Comparison of ENCODE assay signal across 11 cellular contexts in genomic region chr10:80234331-80235235, GRCh38. TPM values are rescaled to one million over a fixed set of nuclear protein-coding genes. Genes with fewer than 3 reads are reported as not detected.
DNase-seq lines count a peak whose midpoint lies in the region; ATAC-seq and TF ChIP-seq lines count a peak whose summit lies in the region.
"Not testable (repeated sequence)": the region's sequence is repeated elsewhere in the genome, so short reads cannot be mapped to it uniquely, and the experiment has no call there.
"Had no signal": no experiment of that assay in that cellular context is flagged by ENCODE, and none has a peak within 500 bp of the region (broad histone marks: within the 10 kb centered on the region; RNA-seq: fewer than 3 reads in every experiment).

No MANE protein-coding gene starts in this region.

- peaks cover 0 to 12% (median 5%) of the 10 kb centered on the region in 7 donors for H3K9me3 Mint-ChIP-seq in naive B cell

- not testable (repeated sequence) for H3K27ac ChIP-seq in Panc1 (ENCODE audit: low read length)

- POLR2A ChIA-PET in Panc1 (lab: Charles Lee): not testable (repeated sequence)

- H3K27ac Mint-ChIP-seq in naive B cell: not testable (repeated sequence)

- H3K4me1 Mint-ChIP-seq in naive B cell: not testable (repeated sequence)

- CTCF ChIA-PET in Panc1 (lab: Charles Lee): not testable (repeated sequence)

- H3K4me3 ChIP-seq in Panc1 (ENCODE audit: low read depth in 2 of 2, low read length in 2 of 2): not testable (repeated sequence)

- H3K9me3 ChIP-seq in Panc1 (ENCODE audit: control insufficient read depth, insufficient read depth, low read depth, low read length): not testable (repeated sequence)

- H3K27me3 Mint-ChIP-seq in naive B cell: not testable (repeated sequence)

- peak; percentile 100 for ATAC-seq in GM18508 (IDR thresholded peaks at IDR 0.05; ENCODE audit: insufficient read depth, unreplicated experiment)
- ATAC-seq in GM19324 (IDR thresholded peaks at IDR 0.05; ENCODE audit: low FRiP score, unreplicated experiment): peak; percentile 100
- peak; percentile 100 for ATAC-seq in GM21515 (IDR thresholded peaks at IDR 0.05; ENCODE audit: unreplicated experiment)
- peak; percentile 100 for ATAC-seq in HG02763 (IDR thresholded peaks at IDR 0.05; ENCODE audit: unreplicated experiment)
- peak; percentile 100 for ATAC-seq in HG03095 (IDR thresholded peaks at IDR 0.05; ENCODE audit: unreplicated experiment)
- peak; percentile 99 for ATAC-seq in HG03469 (IDR thresholded peaks at IDR 0.05; ENCODE audit: unreplicated experiment)
- ATAC-seq in Panc1: peak; percentile 68
- peak; percentile 45 to 64 for ATAC-seq in naive B cell (ENCODE audit: low read depth in 2 of 2)

- H3K27me3 ChIP-seq in Panc1 (ENCODE audit: control insufficient read depth, insufficient read depth, low read length): not testable (repeated sequence)

- DNase-seq in Panc1 (ENCODE audit: low read depth, low spot score); naive B cell: not testable (repeated sequence)

- not testable (repeated sequence) for BruUV-seq in Panc1 (replicated peaks; lab: Mats Ljungman, UMichigan)

- intact Hi-C loops in Panc1 (cut with micrococcal nuclease; ENCODE audit: unreplicated experiment): not testable (repeated sequence)

- not testable (repeated sequence) for H3K4me1 ChIP-seq in Panc1 (ENCODE audit: control insufficient read depth, insufficient read depth, low read length)

- not testable (repeated sequence) for TF ChIP-seq CTCF in Panc1 (IDR thresholded peaks at IDR 0.05)

- H3K36me3 ChIP-seq in Panc1 (ENCODE audit: control insufficient read depth, insufficient read depth, low read length): not testable (repeated sequence)

- not testable (repeated sequence) for H3K4me3 Mint-ChIP-seq in naive B cell

- not testable (repeated sequence) for H3K36me3 Mint-ChIP-seq in naive B cell

- in situ Hi-C loops in Panc1 (cut with HindIII; ENCODE audit: low pct_unique_long_range_greater_than_20kb, low sequenced_read_pairs): not testable (repeated sequence)

RNA-seq across cellular contexts. Expression of gene ANXA11, which starts 29.2 kb away (rescaled TPM):
- 241 TPM for total RNA-seq in Panc1 (2021; ENCODE audit: unreplicated experiment)
- 310 TPM for polyA plus RNA-seq in Panc1 (2012; ENCODE audit: insufficient read length)
- polyA plus RNA-seq in naive B cell (ENCODE audit: low read depth in 6 of 6): 100 to 1,000 TPM; 146 to 167 (median 157) TPM

RNA-seq across cellular contexts. Expression of gene MAT1A, which starts 54.9 kb away (rescaled TPM):
- 1.5 TPM for total RNA-seq in Panc1 (2021; ENCODE audit: unreplicated experiment)
- 1.2 TPM for polyA plus RNA-seq in Panc1 (2012; ENCODE audit: insufficient read length)
- polyA plus RNA-seq in naive B cell (ENCODE audit: low read depth in 6 of 6): not detected
- total RNA-seq: CD4-positive, alpha-beta T cell; esophagus muscularis mucosa had no signal
- polyA plus RNA-seq: AG04450 had no signal
